16 cellular contexts compared by ENCODE assay signal in genomic region chr5:135396459-135397055, GRCh38. TPM values are rescaled to one million over a fixed set of nuclear protein-coding genes. Genes with fewer than 3 reads are reported as not detected.
A peak's percentile ranks its signal among the peaks of the same experiment; 100 is the strongest.
DNase-seq lines count a peak whose midpoint lies in the region; ATAC-seq and TF ChIP-seq lines count a peak whose summit lies in the region.
"Had no signal": no experiment of that assay in that cellular context is flagged by ENCODE, and none has a peak within 500 bp of the region (broad histone marks: within the 10 kb centered on the region; RNA-seq: fewer than 3 reads in every experiment).

No MANE protein-coding gene starts in this region.

- peaks cover 74 to 81% (median 79%) of the 10 kb centered on the region in 10 experiments for H3K4me1 ChIP-seq in BLaER1 treated with 17β-estradiol and CSF1 and Interleukin-3, amounts not matched to agents 10 nM and 100 nM

- H3K4me3 Mint-ChIP-seq in HFFc6 (peak overlapping the region; percentile 94; the same call in 1 of the 2 replicates), brain (peak overlapping the region in 4 of 5 experiments; percentile 89 to 93 (median 90)), naive B cell (peak overlapping the region in 6 of 8 donors; percentile 22 to 94 (median 66))

- TF ChIP-seq CTCF in HFFc6 (IDR thresholded peaks at IDR 0.05) (no peak), brain (conservative IDR thresholded peaks at IDR 0.05) (no peak)

- H3K4me2 ChIP-seq in BLaER1 treated with 17β-estradiol and CSF1 and Interleukin-3, amounts not matched to agents 10 nM and 100 nM, result peak overlapping the region; percentile 90 to 98 (median 96)

- peaks cover under 1 to 63% (median 43%) of the 10 kb centered on the region in 11 experiments; a peak in 20 of 22 replicates for H3K36me3 ChIP-seq in BLaER1 treated with 17β-estradiol and CSF1 and Interleukin-3, amounts not matched to agents 10 nM and 100 nM

- H3K36me3 Mint-ChIP-seq in HFFc6 (ENCODE audit: low read depth) (peaks cover 23% of the 10 kb centered on the region), brain (peaks cover 15% of the 10 kb centered on the region), naive B cell (peaks cover 0 to 9% of the 10 kb centered on the region in 2 donors)

- H3K4me1 Mint-ChIP-seq in HFFc6 (ENCODE audit: low read depth), result peaks cover 78% of the 10 kb centered on the region
- peaks cover 84% of the 10 kb centered on the region for H3K4me1 Mint-ChIP-seq in brain
- H3K4me1 Mint-ChIP-seq in naive B cell, result peaks cover 51 to 78% (median 75%) of the 10 kb centered on the region in 3 donors

- peak overlapping the region; percentile 86 to 99 (median 96) for H3K4me3 ChIP-seq in BLaER1 treated with 17β-estradiol and CSF1 and Interleukin-3, amounts not matched to agents 10 nM and 100 nM

- no peaks in the 10 kb centered on the region for H3K9me3 Mint-ChIP-seq in HFFc6
- H3K9me3 Mint-ChIP-seq in brain, result no peaks in the 10 kb centered on the region
- H3K9me3 Mint-ChIP-seq in naive B cell, result no peaks in the 10 kb centered on the region
- H3K9me3 Mint-ChIP-seq: activated CD4-positive, alpha-beta T cell treated with anti-CD3 and anti-CD28 coated beads, Interleukin-2, amount 10 ng/mL, durations not matched to agents 7 days and 5 days; activated naive CD4-positive, alpha-beta T cell treated with anti-CD3 and anti-CD28 coated beads, Interleukin-2, amount 10 ng/mL, durations not matched to agents 7 days and 5 days had no signal

- H3K27me3 Mint-ChIP-seq in HFFc6 (ENCODE audit: insufficient read depth) (peaks cover 7% of the 10 kb centered on the region), brain (peaks cover 13% of the 10 kb centered on the region), naive B cell (no peaks in the 10 kb centered on the region)

- peak overlapping the region in 10 of 11 experiments; percentile 16 to 100 (median 98); a peak in 19 of 22 replicates for H3K27ac ChIP-seq in BLaER1 treated with 17β-estradiol and CSF1 and Interleukin-3, amounts not matched to agents 10 nM and 100 nM
- H3K27ac ChIP-seq: coronary artery, parathyroid adenoma had no signal

- H4K20me1 ChIP-seq in BLaER1 treated with 17β-estradiol and CSF1 and Interleukin-3, amounts not matched to agents 10 nM and 100 nM, result peaks cover 17 to 72% (median 69%) of the 10 kb centered on the region in 11 experiments; a peak in 20 of 22 replicates

- no peak overlapping the region; the same call in none of the 2 replicates for H3K27ac Mint-ChIP-seq in HFFc6
- H3K27ac Mint-ChIP-seq in brain, result peak overlapping the region in 1 of 5 experiments; percentile 93
- H3K27ac Mint-ChIP-seq in naive B cell, result peak overlapping the region in 4 of 6 donors; percentile 11 to 80 (median 61)
- H3K27ac Mint-ChIP-seq: activated CD4-positive, alpha-beta T cell treated with anti-CD3 and anti-CD28 coated beads, Interleukin-2, amount 10 ng/mL, durations not matched to agents 7 days and 5 days; activated naive CD4-positive, alpha-beta T cell treated with anti-CD3 and anti-CD28 coated beads, Interleukin-2, amount 10 ng/mL, durations not matched to agents 7 days and 5 days had no signal

- ATAC-seq in naive B cell (ENCODE audit: low read depth in 2 of 2), result no peak
- no peak for ATAC-seq in GM18909 (IDR thresholded peaks at IDR 0.05; ENCODE audit: poor library complexity, unreplicated experiment)
- ATAC-seq in GM18873 (IDR thresholded peaks at IDR 0.05; ENCODE audit: low FRiP score, unreplicated experiment), result no peak

- no peaks in the 10 kb centered on the region for H3K9me3 ChIP-seq in BLaER1 treated with 17β-estradiol and CSF1 and Interleukin-3, amounts not matched to agents 10 nM and 100 nM (replicated peaks in 1 of 11)

- no peaks in the 10 kb centered on the region for H3K27me3 ChIP-seq in BLaER1 treated with 17β-estradiol and CSF1 and Interleukin-3, amounts not matched to agents 10 nM and 100 nM

- DNase-seq in HFFc6, result no peak
- DNase-seq in naive B cell, result no peak
- no peak for DNase-seq in NCI-H69 (lab: John Stamatoyannopoulos, UW)
- DNase-seq in DMS 273 treated with DMSO at 0.1 percent for 48 hours (lab: John Stamatoyannopoulos, UW), result no peak
- DNase-seq: activated CD4-positive, alpha-beta T cell treated with anti-CD3 and anti-CD28 coated beads, Interleukin-2, amount 10 ng/mL, durations not matched to agents 7 days and 5 days; activated naive CD4-positive, alpha-beta T cell treated with anti-CD3 and anti-CD28 coated beads, Interleukin-2, amount 10 ng/mL, durations not matched to agents 7 days and 5 days; foreskin melanocyte; NCI-H1417 treated with DMSO at 0.1 percent for 48 hours; stimulated activated CD4-positive, alpha-beta T cell treated with anti-CD3 and anti-CD28 coated beads, Interleukin-4, amount 100 ng/mL, for 24 hours had no signal

- peak overlapping the region; percentile 95 to 100 (median 99) for H3K9ac ChIP-seq in BLaER1 treated with 17β-estradiol and CSF1 and Interleukin-3, amounts not matched to agents 10 nM and 100 nM
- H3K9ac ChIP-seq: parathyroid adenoma had no signal

RNA-seq across cellular contexts. Expression of gene MACROH2A1, which starts 2.5 kb away (rescaled TPM):
- total RNA-seq in HFFc6 (2021; fragmentation: NEBNext Ultra II Directional; extraction: Animal tissue kit (Norgen Biotek cat#: 25700)), result 100 to 1,000 TPM; 116 to 144 (median 127) TPM
- 441 TPM for polyA plus RNA-seq in brain (ENCODE audit: insufficient read depth, low read depth, low replicate concordance)
- 100 to 1,000 TPM in 5 of 6 donors, 10 to 100 TPM in 1; 85.2 to 170 (median 120) TPM for polyA plus RNA-seq in naive B cell (ENCODE audit: low read depth in 6 of 6)

RNA-seq across cellular contexts. Expression of gene DCANP1, which starts 50.6 kb away (rescaled TPM):
- not detected for total RNA-seq in HFFc6 (2021; fragmentation: NEBNext Ultra II Directional; extraction: Animal tissue kit (Norgen Biotek cat#: 25700))
- polyA plus RNA-seq in brain (ENCODE audit: insufficient read depth, low read depth, low replicate concordance) (not detected), naive B cell (ENCODE audit: low read depth in 6 of 6) (not detected)
- total RNA-seq: activated CD4-positive, alpha-beta T cell treated with anti-CD3 and anti-CD28 coated beads, Interleukin-2, amount 10 ng/mL, durations not matched to agents 7 days and 5 days had no signal
- polyA plus RNA-seq: liver had no signal

RNA-seq across cellular contexts. Expression of gene TIFAB, which starts 55.6 kb away (rescaled TPM):
- total RNA-seq in HFFc6 (2021; fragmentation: NEBNext Ultra II Directional; extraction: Animal tissue kit (Norgen Biotek cat#: 25700)), result not detected
- polyA plus RNA-seq in brain (ENCODE audit: insufficient read depth, low read depth, low replicate concordance) (not detected), naive B cell (ENCODE audit: low read depth in 6 of 6) (not detected)
- total RNA-seq: activated CD4-positive, alpha-beta T cell treated with anti-CD3 and anti-CD28 coated beads, Interleukin-2, amount 10 ng/mL, durations not matched to agents 7 days and 5 days had no signal
